8 cellular contexts compared by ENCODE assay signal in the genomic region with DNA sequence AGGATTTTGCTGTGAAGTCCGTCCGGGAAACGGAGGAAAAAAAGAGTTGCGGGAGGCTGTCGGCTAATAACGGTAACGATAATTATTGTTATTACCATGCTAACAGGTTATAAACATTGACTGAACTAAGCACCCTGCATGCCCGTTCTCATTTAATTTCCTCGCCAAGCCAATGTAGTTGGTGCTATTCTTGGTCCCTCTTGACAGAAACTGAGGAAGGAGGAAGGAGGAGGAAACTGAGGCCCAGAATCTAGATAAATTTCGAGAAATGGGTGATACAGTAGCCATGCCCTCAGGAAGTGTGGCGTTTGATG. TPM values are rescaled to one million over a fixed set of nuclear protein-coding genes. Genes with fewer than 3 reads are reported as not detected.
DNase-seq lines count a peak whose midpoint lies in the region; ATAC-seq and TF ChIP-seq lines count a peak whose summit lies in the region.

No MANE protein-coding gene starts in this region.

- DNase-seq in AG09309 (ENCODE audit: low read depth) (no peak), MCF 10A (ENCODE audit: unreplicated experiment) (no peak), mucosa of descending colon (no peak), activated T-cell treated with anti-CD3 and anti-CD28 coated beads for 4 hours (no peak), NCI-H1436 (lab: John Stamatoyannopoulos, UW) (no peak), AG08395 (ENCODE audit: low spot score) (no peak)
- no peak for DNase-seq in activated CD4-positive, CD25-positive, alpha-beta regulatory T cell (lab: John Stamatoyannopoulos, UW)

- peaks cover 4% of the 10 kb centered on the region for H3K4me1 ChIP-seq in mucosa of descending colon (ENCODE audit: low read depth)

- no peaks in the 10 kb centered on the region for H3K9me3 Mint-ChIP-seq in MCF 10A (ENCODE audit: unreplicated experiment)

- POLR2A ChIA-PET in MCF 10A (lab: Yijun Ruan, JAX) = interaction anchor here (0.7 to 5.1 kb wide), 34 partner anchors 10 to 1929 kb away, joined by 3 to 81 read pairs (median 7); a partner anchor contains a TSS

- H3K27me3 Mint-ChIP-seq in MCF 10A (ENCODE audit: insufficient read depth, unreplicated experiment) = no peaks in the 10 kb centered on the region

- peak; percentile 18 for ATAC-seq in HG02642 (IDR thresholded peaks at IDR 0.05; ENCODE audit: poor library complexity, unreplicated experiment)
- ATAC-seq in mucosa of descending colon = no peak

- no peaks in the 10 kb centered on the region for H3K9me3 ChIP-seq in mucosa of descending colon

- H3K4me3 Mint-ChIP-seq in MCF 10A (ENCODE audit: unreplicated experiment) = no peak overlapping the region

- no peak for TF ChIP-seq CTCF in AG09309 (IDR thresholded peaks at IDR 0.05; ENCODE audit: control insufficient read depth, insufficient read depth, low read depth, low read length, missing control alignments)
- TF ChIP-seq CTCF in MCF 10A (IDR thresholded peaks at IDR 0.05; ENCODE audit: unreplicated experiment) = no peak
- TF ChIP-seq CTCF in mucosa of descending colon (IDR thresholded peaks at IDR 0.05) = no peak

- CTCF ChIA-PET in MCF 10A (lab: Yijun Ruan, JAX) = interaction anchor here (0.6 to 5.3 kb wide), 10 partner anchors 9 to 144 kb away, joined by 3 to 45 read pairs (median 4); a partner anchor contains a TSS

- intact Hi-C loops in MCF 10A (cut with micrococcal nuclease) = no loop called here
- intact Hi-C loops in mucosa of descending colon (cut with DNase I, micrococcal nuclease) = no loop called here

- no peaks in the 10 kb centered on the region for H3K4me1 Mint-ChIP-seq in MCF 10A (ENCODE audit: insufficient read depth, unreplicated experiment)

- H3K4me3 ChIP-seq in AG09309 (ENCODE audit: control insufficient read depth, low read depth, low read length) (peak overlapping the region; percentile 67), mucosa of descending colon (peak overlapping the region; percentile 74)

- no peaks in the 10 kb centered on the region for H3K36me3 ChIP-seq in mucosa of descending colon (ENCODE audit: low read depth)

- H3K36me3 Mint-ChIP-seq in MCF 10A (ENCODE audit: insufficient read depth, unreplicated experiment) = no peaks in the 10 kb centered on the region

- BruUV-seq in MCF 10A (replicated peaks; lab: Mats Ljungman, UMichigan) = TSS peak; percentile 75

- no peak overlapping the region for H3K27ac Mint-ChIP-seq in MCF 10A (ENCODE audit: low read depth, unreplicated experiment)

RNA-seq across cellular contexts. Expression of a gene that starts 0.4 kb away (rescaled TPM):
- total RNA-seq in MCF 10A (2022) (45.3 and 79.6 TPM in 2 replicates), mucosa of descending colon (10 to 100 TPM in 1 of 3 donors, 1 to 10 TPM in 2; 3.0 to 26.6 (median 8.8) TPM)

RNA-seq across cellular contexts. Expression of a gene that starts 16.8 kb away (rescaled TPM):
- total RNA-seq in MCF 10A (2022) (139 and 156 TPM in 2 replicates), mucosa of descending colon (10 to 100 TPM; 76.2 to 90.3 (median 78.1) TPM)
